Comparison of ENCODE assay signal across 39 cellular contexts in the genomic region with DNA sequence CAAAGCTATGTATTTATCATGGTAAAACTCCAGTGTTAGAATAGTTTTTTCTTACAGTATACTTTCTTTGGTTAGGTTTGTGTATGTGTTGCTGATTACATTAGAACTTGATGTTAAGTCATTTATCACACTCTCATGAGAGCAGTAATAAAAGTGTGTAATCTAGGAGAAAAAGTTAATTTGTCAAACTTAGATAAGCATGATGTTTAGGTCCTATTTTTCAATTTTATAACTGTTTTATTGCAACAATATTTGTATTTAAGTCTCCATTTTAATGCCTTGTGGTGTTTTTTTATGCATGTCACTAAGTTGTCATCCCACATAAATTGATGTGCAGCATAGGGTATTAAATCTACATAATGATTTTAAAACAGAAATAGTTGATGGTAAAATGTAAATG.
"Had no signal": no experiment of that assay in that cellular context is flagged by ENCODE, and none has a peak within 500 bp of the region (broad histone marks: within the 10 kb centered on the region; RNA-seq: fewer than 3 reads in every experiment).

No MANE protein-coding gene starts in this region.

- DNase-seq: activated effector memory CD4-positive, alpha-beta T cell treated with anti-CD3 and anti-CD28 coated beads, Interleukin-2, amount 50 U/mL, for 16 hours; activated effector memory CD4-positive, alpha-beta T cell treated with Interleukin-2 at 50 U/mL for 16 hours; activated gamma-delta T cell; activated gamma-delta T cell treated with Interleukin-2 at 50 U/mL for 16 hours; activated naive CD4-positive, alpha-beta T cell; activated naive CD4-positive, alpha-beta T cell treated with anti-CD3 and anti-CD28 coated beads for 36 hours; activated naive CD4-positive, alpha-beta T cell treated with anti-CD3 and anti-CD28 coated beads, Interleukin-2, amount 10 ng/mL, durations not matched to agents 7 days and 5 days; activated naive CD4-positive, alpha-beta T cell treated with anti-CD3 and anti-CD28 coated beads, Interleukin-2, amount 50 U/mL, for 16 hours; activated naive CD4-positive, alpha-beta T cell treated with Interleukin-2 at 50 U/mL for 16 hours; activated naive CD8-positive, alpha-beta T cell treated with anti-CD3 and anti-CD28 coated beads for 36 hours; activated naive CD8-positive, alpha-beta T cell treated with anti-CD3 and anti-CD28 coated beads, Interleukin-2, amount 10 ng/mL, durations not matched to agents 7 days and 5 days; activated naive CD8-positive, alpha-beta T cell treated with anti-CD3 and anti-CD28 coated beads, Interleukin-2, amount 50 U/mL, for 24 hours; activated T-cell treated with anti-CD3 and anti-CD28 coated beads, Interleukin-2, amount 50 U/mL, for 1 hour; activated T-cell treated with anti-CD3 and anti-CD28 coated beads, Interleukin-2, amount 50 U/mL, for 24 hours; activated T-cell treated with anti-CD3 and anti-CD28 coated beads, Interleukin-2, amount 50 U/mL, for 4 hours; activated T-cell treated with anti-CD3 and anti-CD28 coated beads, Interleukin-2, amount 50 U/mL, for 48 hours; activated T-cell treated with anti-CD3 and anti-CD28 coated beads, Interleukin-2, amount 50 U/mL, for 72 hours; adrenal gland; amniotic stem cell; amygdala; anterior cingulate cortex; aorta; body of pancreas; brain microvascular endothelial cell; caudate nucleus; central memory CD4-positive, alpha-beta T cell; cerebellar nuclear complex had no signal

- H3K4me3 ChIP-seq: adrenal gland, ascending aorta, body of pancreas, breast epithelium, cardiac muscle cell had no signal

- H3K9me3 ChIP-seq: ascending aorta, body of pancreas, breast epithelium had no signal

- H3K27me3 Mint-ChIP-seq: activated naive CD4-positive, alpha-beta T cell treated with anti-CD3 and anti-CD28 coated beads, Interleukin-2, amount 10 ng/mL, durations not matched to agents 7 days and 5 days; activated naive CD4-positive, alpha-beta T cell treated with anti-CD3 and anti-CD28 coated beads, Interleukin-2, amount 50 U/mL, for 24 hours; activated naive CD8-positive, alpha-beta T cell; activated naive CD8-positive, alpha-beta T cell treated with anti-CD3 and anti-CD28 coated beads for 36 hours; activated naive CD8-positive, alpha-beta T cell treated with anti-CD3 and anti-CD28 coated beads, Interleukin-2, amount 10 ng/mL, durations not matched to agents 7 days and 5 days; activated naive CD8-positive, alpha-beta T cell treated with anti-CD3 and anti-CD28 coated beads, Interleukin-2, amount 50 U/mL, for 24 hours; activated T-cell treated with anti-CD3 and anti-CD28 coated beads, Interleukin-2, amount 50 U/mL, for 24 hours; brain; central memory CD8-positive, alpha-beta T cell had no signal

- H3K4me1 Mint-ChIP-seq: activated naive CD4-positive, alpha-beta T cell treated with anti-CD3 and anti-CD28 coated beads, Interleukin-2, amount 10 ng/mL, durations not matched to agents 7 days and 5 days; activated naive CD4-positive, alpha-beta T cell treated with anti-CD3 and anti-CD28 coated beads, Interleukin-2, amount 50 U/mL, for 24 hours; activated naive CD8-positive, alpha-beta T cell treated with anti-CD3 and anti-CD28 coated beads for 36 hours; activated naive CD8-positive, alpha-beta T cell treated with anti-CD3 and anti-CD28 coated beads, Interleukin-2, amount 10 ng/mL, durations not matched to agents 7 days and 5 days; activated naive CD8-positive, alpha-beta T cell treated with anti-CD3 and anti-CD28 coated beads, Interleukin-2, amount 50 U/mL, for 24 hours; brain; central memory CD8-positive, alpha-beta T cell had no signal

- FAIRE-seq: astrocyte, bronchial epithelial cell had no signal

- H3K36me3 ChIP-seq: adrenal gland, brain microvascular endothelial cell, breast epithelium, cardiac muscle cell had no signal

- H3K27ac ChIP-seq: adrenal gland, ascending aorta, body of pancreas, brain microvascular endothelial cell, breast epithelium, cardiac muscle cell had no signal

- ATAC-seq: activated naive CD4-positive, alpha-beta T cell treated with anti-CD3 and anti-CD28 coated beads, Interleukin-2, amount 50 U/mL, for 72 hours; activated naive CD8-positive, alpha-beta T cell treated with anti-CD3 and anti-CD28 coated beads, Interleukin-2, amount 50 U/mL, for 24 hours; activated T-cell treated with anti-CD3 and anti-CD28 coated beads, Interleukin-2, amount 50 U/mL, for 4 hours; activated T-cell treated with anti-CD3 and anti-CD28 coated beads, Interleukin-2, amount 50 U/mL, for 72 hours; body of pancreas had no signal

- H3K4me3 Mint-ChIP-seq: activated naive CD4-positive, alpha-beta T cell treated with anti-CD3 and anti-CD28 coated beads for 36 hours; activated naive CD4-positive, alpha-beta T cell treated with anti-CD3 and anti-CD28 coated beads, Interleukin-2, amount 10 ng/mL, durations not matched to agents 7 days and 5 days; activated naive CD4-positive, alpha-beta T cell treated with anti-CD3 and anti-CD28 coated beads, Interleukin-2, amount 50 U/mL, for 24 hours; activated naive CD8-positive, alpha-beta T cell; activated naive CD8-positive, alpha-beta T cell treated with anti-CD3 and anti-CD28 coated beads for 36 hours; activated naive CD8-positive, alpha-beta T cell treated with anti-CD3 and anti-CD28 coated beads, Interleukin-2, amount 10 ng/mL, durations not matched to agents 7 days and 5 days; activated naive CD8-positive, alpha-beta T cell treated with anti-CD3 and anti-CD28 coated beads, Interleukin-2, amount 50 U/mL, for 24 hours; activated T-cell treated with anti-CD3 and anti-CD28 coated beads, Interleukin-2, amount 50 U/mL, for 24 hours; activated T-cell treated with anti-CD3 and anti-CD28 coated beads, Interleukin-2, amount 50 U/mL, for 4 hours; activated T-cell treated with anti-CD3 and anti-CD28 coated beads, Interleukin-2, amount 50 U/mL, for 72 hours; activated T-helper 1 cell treated with anti-CD3 and anti-CD28 coated beads, Interleukin-12 subunit alpha, Interleukin-12 subunit beta, Interleukin-2, Interleukin-4 antibody, amounts not matched to agents 30 ng/mL and 10 ng/mL and 1 ng/mL, durations not matched to agents 14 hours and 24 hours and 36 hours; brain; central memory CD8-positive, alpha-beta T cell had no signal

- H3K27ac Mint-ChIP-seq: activated naive CD4-positive, alpha-beta T cell treated with anti-CD3 and anti-CD28 coated beads for 36 hours; activated naive CD4-positive, alpha-beta T cell treated with anti-CD3 and anti-CD28 coated beads, Interleukin-2, amount 10 ng/mL, durations not matched to agents 7 days and 5 days; activated naive CD4-positive, alpha-beta T cell treated with anti-CD3 and anti-CD28 coated beads, Interleukin-2, amount 50 U/mL, for 24 hours; activated naive CD4-positive, alpha-beta T cell treated with anti-CD3 and anti-CD28 coated beads, Interleukin-2, amount 50 U/mL, for 72 hours; activated naive CD8-positive, alpha-beta T cell; activated naive CD8-positive, alpha-beta T cell treated with anti-CD3 and anti-CD28 coated beads for 36 hours; activated naive CD8-positive, alpha-beta T cell treated with anti-CD3 and anti-CD28 coated beads, Interleukin-2, amount 10 ng/mL, durations not matched to agents 7 days and 5 days; activated naive CD8-positive, alpha-beta T cell treated with anti-CD3 and anti-CD28 coated beads, Interleukin-2, amount 50 U/mL, for 24 hours; activated T-cell treated with anti-CD3 and anti-CD28 coated beads, Interleukin-2, amount 50 U/mL, for 24 hours; activated T-cell treated with anti-CD3 and anti-CD28 coated beads, Interleukin-2, amount 50 U/mL, for 72 hours; activated T-helper 1 cell treated with anti-CD3 and anti-CD28 coated beads, Interleukin-12 subunit alpha, Interleukin-12 subunit beta, Interleukin-2, Interleukin-4 antibody, amounts not matched to agents 30 ng/mL and 10 ng/mL and 1 ng/mL, durations not matched to agents 14 hours and 24 hours and 36 hours; activated T-helper 2 cell treated with anti-CD3 and anti-CD28 coated beads, Interferon-gamma antibody, Interleukin-2, Interleukin-4, amounts not matched to agents 10 μg/mL and 5 μg/mL and 100 μg/mL, durations not matched to agents 14 hours and 24 hours and 36 hours; brain had no signal

- H3K27me3 ChIP-seq: adrenal gland, ascending aorta, body of pancreas, brain microvascular endothelial cell, breast epithelium, cardiac muscle cell had no signal

- H3K4me1 ChIP-seq: adrenal gland, ascending aorta, body of pancreas, breast epithelium had no signal

- H3K9me3 Mint-ChIP-seq: activated naive CD4-positive, alpha-beta T cell treated with anti-CD3 and anti-CD28 coated beads for 36 hours; activated naive CD4-positive, alpha-beta T cell treated with anti-CD3 and anti-CD28 coated beads, Interleukin-2, amount 10 ng/mL, durations not matched to agents 7 days and 5 days; activated naive CD4-positive, alpha-beta T cell treated with anti-CD3 and anti-CD28 coated beads, Interleukin-2, amount 50 U/mL, for 24 hours; activated naive CD4-positive, alpha-beta T cell treated with anti-CD3 and anti-CD28 coated beads, Interleukin-2, amount 50 U/mL, for 72 hours; activated naive CD8-positive, alpha-beta T cell treated with anti-CD3 and anti-CD28 coated beads for 36 hours; activated naive CD8-positive, alpha-beta T cell treated with anti-CD3 and anti-CD28 coated beads, Interleukin-2, amount 10 ng/mL, durations not matched to agents 7 days and 5 days; activated naive CD8-positive, alpha-beta T cell treated with anti-CD3 and anti-CD28 coated beads, Interleukin-2, amount 50 U/mL, for 24 hours; activated T-cell treated with anti-CD3 and anti-CD28 coated beads, Interleukin-2, amount 50 U/mL, for 24 hours; activated T-cell treated with anti-CD3 and anti-CD28 coated beads, Interleukin-2, amount 50 U/mL, for 4 hours; activated T-cell treated with anti-CD3 and anti-CD28 coated beads, Interleukin-2, amount 50 U/mL, for 72 hours; activated T-helper 1 cell treated with anti-CD3 and anti-CD28 coated beads, Interleukin-12 subunit alpha, Interleukin-12 subunit beta, Interleukin-2, Interleukin-4 antibody, amounts not matched to agents 30 ng/mL and 10 ng/mL and 1 ng/mL, durations not matched to agents 14 hours and 24 hours and 36 hours; central memory CD8-positive, alpha-beta T cell had no signal
